ENCODE assay signal across 7 cellular contexts in genomic region chr9:93342428-93342827, GRCh38.
DNase-seq lines count a peak whose midpoint lies in the region; ATAC-seq and TF ChIP-seq lines count a peak whose summit lies in the region.
"Not testable (repeated sequence)": the region's sequence is repeated elsewhere in the genome, so short reads cannot be mapped to it uniquely, and the experiment has no call there.

No MANE protein-coding gene starts in this region.

- not testable (repeated sequence) for H3K27ac ChIP-seq in PC-9; right cardiac atrium (ENCODE audit: low read length); lung (ENCODE audit: low read depth in 1 of 2, low read length in 1 of 2); prostate gland; upper lobe of left lung

- 71% methylated on average over 11 of the region's 11 CpGs for WGBS in right cardiac atrium
- 65 to 82% methylated on average over 11 of the region's 11 CpGs for WGBS in lung, 2 donors
- WGBS in prostate gland: 33% methylated on average over 11 of the region's 11 CpGs
- WGBS in upper lobe of left lung, 2 donors: 64 to 69% methylated on average over 11 of the region's 11 CpGs

- H3F3A ChIP-seq in PC-9 (ENCODE audit: insufficient read depth, low read depth): not testable (repeated sequence)

- not testable (repeated sequence) for H3K36me3 ChIP-seq in PC-9 (ENCODE audit: low read depth); lung (ENCODE audit: control insufficient read depth in 2 of 2, insufficient read depth in 2 of 2, low read length in 2 of 2); prostate gland; upper lobe of left lung

- peak; percentile 16; the same call in 1 of the 2 replicates for TF ChIP-seq EP300 in Ishikawa (IDR thresholded peaks at IDR 0.05; ENCODE audit: borderline replicate concordance)
- not testable (repeated sequence) for TF ChIP-seq EP300 in upper lobe of left lung (IDR thresholded peaks at IDR 0.05)

- not testable (repeated sequence) for H4K20me1 ChIP-seq in PC-9 (ENCODE audit: insufficient read depth)

- CTCF ChIA-PET in PC-9 (lab: Charles Lee): interaction anchor here (0.6 kb wide), 1 partner anchor 233 kb away, joined by 3 read pairs; no protein-coding TSS in a partner anchor

- H3K4me1 ChIP-seq in PC-9 (replicated peaks; ENCODE audit: insufficient read depth): peaks cover 13% of the 10 kb centered on the region
- not testable (repeated sequence) for H3K4me1 ChIP-seq in right cardiac atrium (ENCODE audit: control insufficient read depth, insufficient read depth, low read length); lung (ENCODE audit: control insufficient read depth in 2 of 2, insufficient read depth in 2 of 2, low read length in 2 of 2); prostate gland (replicated peaks)
- H3K4me1 ChIP-seq in upper lobe of left lung: peaks cover 4 to 11% (median 10%) of the 10 kb centered on the region in 4 donors

- not testable (repeated sequence) for H2AFZ ChIP-seq in PC-9

- not testable (repeated sequence) for H3K4me3 ChIP-seq in PC-9; right cardiac atrium (ENCODE audit: low read length); lung; prostate gland; upper lobe of left lung

- peak; percentile 81 for ATAC-seq in esophagus mucosa
- peak; percentile 55 to 71 for ATAC-seq in right cardiac atrium
- peak; percentile 38 for ATAC-seq in lung (ENCODE audit: insufficient read depth, low FRiP score)
- peak in 1 of 2 donors; percentile 80 for ATAC-seq in upper lobe of left lung (ENCODE audit: low FRiP score in 2 of 2)

- H3K79me2 ChIP-seq in PC-9 (ENCODE audit: low read depth): not testable (repeated sequence)

- not testable (repeated sequence) for BruUV-seq in PC-9 (replicated peaks; lab: Mats Ljungman, UMichigan)

- POLR2A ChIA-PET in PC-9 (lab: Charles Lee; ENCODE audit: unreplicated experiment): interaction anchor here (0.6 kb wide), 2 partner anchors 108 to 136 kb away, joined by 3 to 5 read pairs; no protein-coding TSS in a partner anchor

- H3K9me3 ChIP-seq in PC-9 (ENCODE audit: insufficient read depth, low read depth): peaks cover 12% of the 10 kb centered on the region
- not testable (repeated sequence) for H3K9me3 ChIP-seq in right cardiac atrium (ENCODE audit: control insufficient read depth, low read length); lung (ENCODE audit: control insufficient read depth in 2 of 2, insufficient read depth in 1 of 2, low read length in 1 of 2); prostate gland
- peaks cover 0 to 12% (median 9%) of the 10 kb centered on the region in 4 donors for H3K9me3 ChIP-seq in upper lobe of left lung

- intact Hi-C loops in PC-9 (cut with micrococcal nuclease; ENCODE audit: unreplicated experiment); right cardiac atrium (cut with DNase I); prostate gland (cut with DNase I): not testable (repeated sequence)

- DNase-seq in PC-9 (peak; percentile 72 to 77), right cardiac atrium (peak in 1 of 3 donors; percentile 53), lung (ENCODE audit: low spot score) (peak; percentile 46), prostate gland (ENCODE audit: low spot score) (peak; percentile 88), upper lobe of left lung (peak; percentile 72 to 77)

- not testable (repeated sequence) for TF ChIP-seq POLR2A in prostate gland (IDR thresholded peaks at IDR 0.05); upper lobe of left lung (IDR thresholded peaks at IDR 0.05)

- TF ChIP-seq RAD21 in Ishikawa (IDR thresholded peaks at IDR 0.05; ENCODE audit: low read depth): not testable (repeated sequence)

- not testable (repeated sequence) for H3K27me3 ChIP-seq in PC-9 (ENCODE audit: insufficient read depth, low read depth); right cardiac atrium (ENCODE audit: control insufficient read depth, insufficient read depth); lung (ENCODE audit: control insufficient read depth, insufficient read depth); prostate gland (replicated peaks; ENCODE audit: insufficient read depth); upper lobe of left lung

- H3K9me2 ChIP-seq in PC-9 (ENCODE audit: insufficient read depth): not testable (repeated sequence)

- H3K4me2 ChIP-seq in PC-9: peak overlapping the region; percentile 40

- TF ChIP-seq CTCF in PC-9 (conservative IDR thresholded peaks at IDR 0.05); lung (IDR thresholded peaks at IDR 0.05; ENCODE audit: control extremely low read depth, extremely low read depth); prostate gland (IDR thresholded peaks at IDR 0.05); upper lobe of left lung (IDR thresholded peaks at IDR 0.05): not testable (repeated sequence)

TF ChIP-seq in Ishikawa, 13 proteins besides CTCF, POLR2A, EP300 and RAD21:
- TF ChIP-seq NFIC (IDR thresholded peaks at IDR 0.05) (peak; percentile 54), MAX (IDR thresholded peaks at IDR 0.05) (peak; percentile 95)
